Comparison of ENCODE assay signal across 10 cellular contexts in the genomic region with DNA sequence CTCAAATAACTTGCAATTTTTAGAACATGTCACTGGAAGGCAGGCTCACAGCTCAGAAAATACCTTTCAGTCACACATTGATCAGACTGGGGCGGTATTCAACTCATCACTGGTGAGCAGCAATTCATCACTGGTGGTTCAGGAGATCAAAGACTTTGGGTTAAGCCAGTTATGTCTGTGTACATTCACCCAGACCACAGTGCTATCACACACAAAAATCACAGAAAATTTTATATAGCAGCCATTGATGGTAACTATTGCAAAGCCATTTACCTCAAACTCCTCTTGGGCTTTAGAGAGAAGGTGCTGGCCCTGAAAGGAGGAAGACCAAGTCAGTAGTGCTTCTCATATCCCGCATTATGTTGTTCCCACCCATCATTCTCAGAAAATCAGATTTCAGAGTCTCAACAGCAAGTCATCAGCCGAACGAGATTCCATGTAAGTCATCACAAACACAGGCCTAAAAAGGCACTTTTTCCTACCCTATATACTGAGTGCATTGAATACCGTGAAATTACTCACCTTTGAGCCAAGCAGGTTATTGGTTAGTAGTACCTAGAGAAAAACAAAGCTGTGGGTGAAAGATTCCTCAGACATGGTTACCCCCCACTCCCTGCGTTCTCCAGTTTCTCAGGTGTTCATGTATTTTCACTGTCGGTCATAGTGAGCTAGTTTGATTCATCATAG. TPM values are rescaled to one million over a fixed set of nuclear protein-coding genes. Genes with fewer than 3 reads are reported as not detected.
DNase-seq lines count a peak whose midpoint lies in the region; ATAC-seq and TF ChIP-seq lines count a peak whose summit lies in the region.
"Had no signal": no experiment of that assay in that cellular context is flagged by ENCODE, and none has a peak within 500 bp of the region (broad histone marks: within the 10 kb centered on the region; RNA-seq: fewer than 3 reads in every experiment).

No MANE protein-coding gene starts in this region.

- CTCF ChIA-PET in A673 (lab: Charles Lee): no interaction called here

- BruUV-seq in A673 (replicated peaks; lab: Mats Ljungman, UMichigan): no TSS peak

- H3K27me3 ChIP-seq in A673 (replicated peaks; ENCODE audit: insufficient read depth, low read depth, low read length, poor library complexity): no peaks in the 10 kb centered on the region
- no peaks in the 10 kb centered on the region for H3K27me3 ChIP-seq in HAP-1 (ENCODE audit: low read depth)

- TF ChIP-seq CTCF in A673 (conservative IDR thresholded peaks at IDR 0.05; ENCODE audit: low read depth, low read length): no peak

- DNase-seq in A673 (ENCODE audit: low spot score) (no peak), HAP-1 (ENCODE audit: low spot score in 2 of 2) (no peak), immature natural killer cell (peak in 1 of 3 donors; percentile 25), NCI-H345 treated with DMSO at 0.1 percent for 48 hours (lab: John Stamatoyannopoulos, UW; ENCODE audit: unreplicated experiment) (no peak), DMS114 treated with DMSO at 0.1 percent for 48 hours (lab: John Stamatoyannopoulos, UW; ENCODE audit: unreplicated experiment) (no peak)
- DNase-seq: small intestine had no signal

- intact Hi-C loops in A673 (cut with micrococcal nuclease; ENCODE audit: unreplicated experiment): loop anchor here (10.0 kb wide), 1 partner anchor 259 kb away; a partner anchor contains a TSS

- no peak for ATAC-seq in HG03039 (IDR thresholded peaks at IDR 0.05; ENCODE audit: unreplicated experiment)
- ATAC-seq in GM18511 (IDR thresholded peaks at IDR 0.05; ENCODE audit: unreplicated experiment): no peak

- peaks cover 42% of the 10 kb centered on the region for H3K4me1 Mint-ChIP-seq in activated naive CD4-positive, alpha-beta T cell treated with anti-CD3 and anti-CD28 coated beads, Interleukin-2, amount 50 U/mL, for 24 hours
- peaks cover 41 to 50% of the 10 kb centered on the region in 2 donors for H3K4me1 Mint-ChIP-seq in immature natural killer cell

- H3K9me3 ChIP-seq in A673 (ENCODE audit: low read depth, low read length, poor library complexity, severe bottlenecking) (no peaks in the 10 kb centered on the region), HAP-1 (no peaks in the 10 kb centered on the region)

- peaks cover 38% of the 10 kb centered on the region for H3K36me3 Mint-ChIP-seq in activated naive CD4-positive, alpha-beta T cell treated with anti-CD3 and anti-CD28 coated beads, Interleukin-2, amount 50 U/mL, for 24 hours
- H3K36me3 Mint-ChIP-seq in immature natural killer cell: peaks cover 5 to 34% (median 14%) of the 10 kb centered on the region in 3 donors

- H3K36me3 ChIP-seq in A673 (ENCODE audit: insufficient read depth, low read length, poor library complexity, severe bottlenecking) (peaks cover 42% of the 10 kb centered on the region), HAP-1 (replicated peaks) (peaks cover 44% of the 10 kb centered on the region)

- POLR2A ChIA-PET in A673 (lab: Charles Lee; ENCODE audit: low non-redundant PET): interaction anchor here (0.6 to 3.6 kb wide), 4 partner anchors 12 to 500 kb away, joined by 5 to 27 read pairs (median 7); a partner anchor contains a TSS

- in situ Hi-C loops in HAP-1 (cut with MboI; ENCODE audit: low sequenced_read_pairs): no loop called here

- no peaks in the 10 kb centered on the region for H3K9me3 Mint-ChIP-seq in activated naive CD4-positive, alpha-beta T cell treated with anti-CD3 and anti-CD28 coated beads, Interleukin-2, amount 50 U/mL, for 24 hours
- H3K9me3 Mint-ChIP-seq in immature natural killer cell: no peaks in the 10 kb centered on the region

- peaks cover 8% of the 10 kb centered on the region for H3K4me1 ChIP-seq in A673 (ENCODE audit: insufficient read depth, low read length, poor library complexity, severe bottlenecking)
- H3K4me1 ChIP-seq in HAP-1: peaks cover 11% of the 10 kb centered on the region

- H3K27ac ChIP-seq in A673 (ENCODE audit: low read depth, low read length, poor library complexity, severe bottlenecking): peak overlapping the region; percentile 92

- no peaks in the 10 kb centered on the region for H3K27me3 Mint-ChIP-seq in activated naive CD4-positive, alpha-beta T cell treated with anti-CD3 and anti-CD28 coated beads, Interleukin-2, amount 50 U/mL, for 24 hours
- peaks cover 12 to 22% (median 14%) of the 10 kb centered on the region in 3 donors for H3K27me3 Mint-ChIP-seq in immature natural killer cell (ENCODE audit: low read depth in 3 of 3)

- peak overlapping the region; percentile 97 for H3K27ac Mint-ChIP-seq in activated naive CD4-positive, alpha-beta T cell treated with anti-CD3 and anti-CD28 coated beads, Interleukin-2, amount 50 U/mL, for 24 hours
- peak overlapping the region in 5 of 6 donors; percentile 11 to 90 (median 30) for H3K27ac Mint-ChIP-seq in immature natural killer cell

- peak overlapping the region; percentile 95 for H3K4me3 Mint-ChIP-seq in activated naive CD4-positive, alpha-beta T cell treated with anti-CD3 and anti-CD28 coated beads, Interleukin-2, amount 50 U/mL, for 24 hours
- peak overlapping the region in 4 of 5 donors; percentile 38 to 99 (median 94) for H3K4me3 Mint-ChIP-seq in immature natural killer cell

- peak overlapping the region; percentile 70 for H3K4me3 ChIP-seq in A673 (ENCODE audit: low read depth, low read length, poor library complexity, severe bottlenecking)
- H3K4me3 ChIP-seq in HAP-1: peak overlapping the region; percentile 96

RNA-seq across cellular contexts. Expression of a gene that starts 14.0 kb away (rescaled TPM):
- total RNA-seq in A673 (2021): 147 and 155 TPM in 2 replicates
- 10 to 100 TPM; 28.8 to 39.0 (median 31.9) TPM for polyA plus RNA-seq in immature natural killer cell

RNA-seq across cellular contexts. Expression of a gene that starts 20.8 kb away (rescaled TPM):
- 0.77 TPM in 1 of 2 replicates, not detected in the other for total RNA-seq in A673 (2021)
- 1 to 10 TPM in 2 of 3 donors, not detected in 1; 2.0 to 3.1 TPM for polyA plus RNA-seq in immature natural killer cell
- total RNA-seq: LHCN-M2 had no signal
- polyA plus RNA-seq: small intestine had no signal

RNA-seq across cellular contexts. Expression of a gene that starts 21.6 kb away (rescaled TPM):
- total RNA-seq in A673 (2021): 29.2 and 38.1 TPM in 2 replicates
- polyA plus RNA-seq in immature natural killer cell: 10 to 100 TPM; 46.9 to 47.7 (median 47.6) TPM

RNA-seq across cellular contexts. Expression of a gene that starts 27.3 kb away (rescaled TPM):
- 480 and 511 TPM in 2 replicates for total RNA-seq in A673 (2021)
- 100 to 1,000 TPM; 134 to 162 (median 156) TPM for polyA plus RNA-seq in immature natural killer cell

RNA-seq across cellular contexts. Expression of a gene that starts 48.2 kb away (rescaled TPM):
- 78.8 and 82.0 TPM in 2 replicates for total RNA-seq in A673 (2021)
- polyA plus RNA-seq in immature natural killer cell: 10 to 100 TPM; 42.9 to 73.3 (median 66.0) TPM
